8 cellular contexts compared by ENCODE assay signal in genomic region chr16:46883690-46884512, GRCh38. TPM values are rescaled to one million over a fixed set of nuclear protein-coding genes. Genes with fewer than 3 reads are reported as not detected.
A peak's percentile ranks its signal among the peaks of the same experiment; 100 is the strongest.
DNase-seq lines count a peak whose midpoint lies in the region; ATAC-seq and TF ChIP-seq lines count a peak whose summit lies in the region.

Gene GPT2 (plus strand): TSS chr16:46884362. CDS start chr16:46884716, 354 bp downstream.

- H3K36me3 ChIP-seq in SU-DHL-6 (ENCODE audit: low read length): no peaks in the 10 kb centered on the region
- peaks cover 3% of the 10 kb centered on the region for H3K36me3 ChIP-seq in adipocyte (ENCODE audit: control insufficient read depth, insufficient read depth, low read length, severe bottlenecking)
- H3K36me3 ChIP-seq in cardiac muscle cell: no peaks in the 10 kb centered on the region
- H3K36me3 ChIP-seq in parathyroid adenoma (ENCODE audit: control insufficient read depth, insufficient read depth, low read length): no peaks in the 10 kb centered on the region
- H3K36me3 ChIP-seq in tibial artery: no peaks in the 10 kb centered on the region

- intact Hi-C loops in tibial artery (cut with DNase I; ENCODE audit: low total_unique reads): loop anchor here (5.0 kb wide), 2 partner anchors 88 to 197 kb away; partner anchors contain the start of genes DNAJA2, ORC6 and VPS35

- peak within 1 kb of the TSS; percentile 40 for H3K27ac ChIP-seq in SU-DHL-6 (ENCODE audit: low read depth, low read length)
- H3K27ac ChIP-seq in cardiac muscle cell: no peak within 1 kb of the TSS
- H3K27ac ChIP-seq in parathyroid adenoma: peak within 1 kb of the TSS; percentile 89
- peak within 1 kb of the TSS; percentile 41 to 45 for H3K27ac ChIP-seq in tibial artery

- H3K79me2 ChIP-seq in SU-DHL-6 (ENCODE audit: insufficient read depth, low read length): peaks cover 18% of the 10 kb centered on the region; the same call in 1 of the 2 replicates
- peaks cover 9% of the 10 kb centered on the region for H3K79me2 ChIP-seq in parathyroid adenoma

- H2AFZ ChIP-seq in SU-DHL-6 (ENCODE audit: low read depth, low read length, severe bottlenecking) (peak within 1 kb of the TSS; percentile 87), parathyroid adenoma (peak within 1 kb of the TSS; percentile 92)

- H3K27me3 ChIP-seq in SU-DHL-6 (ENCODE audit: low read length) (no peaks in the 10 kb centered on the region), adipocyte (replicated peaks; ENCODE audit: control insufficient read depth, insufficient read depth, low read length) (peaks cover 21% of the 10 kb centered on the region), cardiac muscle cell (no peaks in the 10 kb centered on the region), parathyroid adenoma (ENCODE audit: control insufficient read depth, insufficient read depth, low read length) (no peaks in the 10 kb centered on the region), tibial artery (peaks cover 0 to 2% of the 10 kb centered on the region in 2 donors)

- no peaks in the 10 kb centered on the region for H3K9me3 ChIP-seq in SU-DHL-6 (ENCODE audit: insufficient read depth, low read length)
- no peaks in the 10 kb centered on the region for H3K9me3 ChIP-seq in adipocyte (ENCODE audit: control insufficient read depth, low read length)
- H3K9me3 ChIP-seq in cardiac muscle cell (ENCODE audit: low read depth): no peaks in the 10 kb centered on the region
- no peaks in the 10 kb centered on the region for H3K9me3 ChIP-seq in parathyroid adenoma (ENCODE audit: control insufficient read depth, low read length)
- no peaks in the 10 kb centered on the region for H3K9me3 ChIP-seq in tibial artery

- TF ChIP-seq CTCF in GM12872 (IDR thresholded peaks at IDR 0.05; ENCODE audit: insufficient read depth, low read depth, low read length): 0 out of 3 replicates have a peak, but pooled peaks have one; percentile 10
- TF ChIP-seq CTCF in SU-DHL-6 (IDR thresholded peaks at IDR 0.05; ENCODE audit: insufficient read depth, low read length, poor library complexity, severe bottlenecking): no peak
- TF ChIP-seq CTCF in cardiac muscle cell (IDR thresholded peaks at IDR 0.05; ENCODE audit: low read depth, low read length): no peak
- peak; percentile 45 for TF ChIP-seq CTCF in parathyroid adenoma (IDR thresholded peaks at IDR 0.05)
- TF ChIP-seq CTCF in tibial artery (IDR thresholded peaks at IDR 0.05): peak; percentile 11 to 32

- peak; percentile 98 for ATAC-seq in HG02642 (IDR thresholded peaks at IDR 0.05; ENCODE audit: poor library complexity, unreplicated experiment)

- H3K9me2 ChIP-seq in SU-DHL-6 (replicated peaks; ENCODE audit: insufficient read depth, low read length): no peaks in the 10 kb centered on the region

- DNase-seq in NCI-H1105 treated with DMSO at 0.1 percent for 48 hours (lab: John Stamatoyannopoulos, UW) (peak; percentile 98), adipocyte (ENCODE audit: low read depth) (peak; percentile 99), cardiac muscle cell (ENCODE audit: low read depth in 1 of 2, low spot score in 1 of 2) (peak; percentile 97 to 99), tibial artery (peak; percentile 98)

- H3F3A ChIP-seq in SU-DHL-6 (ENCODE audit: insufficient read depth): no peaks in the 10 kb centered on the region

- peak within 1 kb of the TSS; percentile 67 for H3K9ac ChIP-seq in SU-DHL-6 (ENCODE audit: low read length)
- peak within 1 kb of the TSS; percentile 93 for H3K9ac ChIP-seq in adipocyte (ENCODE audit: low read length)
- H3K9ac ChIP-seq in parathyroid adenoma: peak within 1 kb of the TSS; percentile 28

- H3K4me2 ChIP-seq in SU-DHL-6 (ENCODE audit: low read depth, low read length, poor library complexity, severe bottlenecking): peak within 1 kb of the TSS; percentile 76
- peak within 1 kb of the TSS; percentile 89 for H3K4me2 ChIP-seq in parathyroid adenoma (ENCODE audit: low read length)

- H3K4me3 ChIP-seq in SU-DHL-6 (ENCODE audit: insufficient read depth, low read length, poor library complexity, severe bottlenecking): peak within 1 kb of the TSS; percentile 90
- peak within 1 kb of the TSS; percentile 92 for H3K4me3 ChIP-seq in adipocyte (ENCODE audit: low read length)
- H3K4me3 ChIP-seq in cardiac muscle cell: peak within 1 kb of the TSS; percentile 66
- H3K4me3 ChIP-seq in parathyroid adenoma (ENCODE audit: low read depth, low read length): peak within 1 kb of the TSS; percentile 56
- H3K4me3 ChIP-seq in tibial artery: peak within 1 kb of the TSS; percentile 75 to 77

- no peaks in the 10 kb centered on the region for H4K20me1 ChIP-seq in SU-DHL-6 (ENCODE audit: low read depth, low read length)

- H3K4me1 ChIP-seq in adipocyte (ENCODE audit: control insufficient read depth, insufficient read depth, low read length): peaks cover 47% of the 10 kb centered on the region
- peaks cover 21% of the 10 kb centered on the region for H3K4me1 ChIP-seq in cardiac muscle cell (ENCODE audit: low read depth)
- H3K4me1 ChIP-seq in parathyroid adenoma: peaks cover 15% of the 10 kb centered on the region
- H3K4me1 ChIP-seq in tibial artery: peaks cover 0 to 10% (median 3%) of the 10 kb centered on the region in 4 donors

RNA-seq across cellular contexts. Expression of gene GPT2, which starts in this region (rescaled TPM):
- 34.4 and 36.6 TPM in 2 replicates for total RNA-seq in cardiac muscle cell
- 28.4 and 35.4 TPM in 2 replicates for polyA plus RNA-seq in cardiac muscle cell

Comparison
In these comparisons a context has a peak if more than half of its experiments do, and no peak if none do; other contexts are left out.
1. CTCF ChIP-seq: peak in GM12872 (single experiment), parathyroid adenoma (single experiment) and tibial artery (2 of 2); none in SU-DHL-6 (single experiment) and cardiac muscle cell (single experiment).
2. H3K9ac ChIP-seq: peak in every context shown above with its lines; median percentile 93 in adipocyte; 67 in SU-DHL-6; 28 in parathyroid adenoma.
3. Peak in every context shown above with its lines, with median percentiles within 50 percentile points of each other: DNase-seq and H3K4me3 ChIP-seq.